ENCODE assay signal across 31 cellular contexts in the genomic region with DNA sequence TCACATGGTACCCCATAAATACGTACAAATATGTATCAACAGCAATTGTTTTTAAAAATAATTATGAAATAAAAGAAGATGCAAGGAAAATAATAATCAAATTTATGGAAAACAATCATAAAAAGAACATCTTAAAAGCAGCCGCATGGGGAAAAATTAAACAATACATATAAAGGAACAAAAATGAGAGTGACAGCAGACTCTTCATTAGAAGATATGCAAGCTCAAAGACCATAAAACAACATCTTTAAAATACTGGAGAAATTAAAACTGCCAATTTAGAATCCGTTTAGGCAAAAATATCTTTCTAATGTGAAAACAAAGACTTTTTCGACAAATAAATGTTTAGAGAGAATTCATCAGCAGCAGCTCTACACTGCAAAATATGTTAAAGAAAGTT.
DNase-seq lines count a peak whose midpoint lies in the region; ATAC-seq, FAIRE-seq and TF ChIP-seq lines count a peak whose summit lies in the region.
"Had no signal": no experiment of that assay in that cellular context is flagged by ENCODE, and none has a peak within 500 bp of the region (broad histone marks: within the 10 kb centered on the region; RNA-seq: fewer than 3 reads in every experiment).

No MANE protein-coding gene starts in this region.

- POLR2A ChIA-PET in K562 (lab: Yijun Ruan, JAX) = interaction anchor here (0.6 kb wide), 1 partner anchor 295 kb away, joined by 3 read pairs; no protein-coding TSS in a partner anchor

- CTCF ChIA-PET in K562 (lab: Yijun Ruan, JAX; ENCODE audit: low intra/inter-chr PET ratio) = no interaction called here

- no peaks in the 10 kb centered on the region for H3K36me3 ChIP-seq in K562 (ENCODE audit: control insufficient read depth, insufficient read depth, low read length)
- no peaks in the 10 kb centered on the region for H3K36me3 ChIP-seq in small intestine (ENCODE audit: control insufficient read depth in 2 of 2, insufficient read depth in 2 of 2, low read length in 2 of 2)
- H3K36me3 ChIP-seq: BE2C; BLaER1; BLaER1 treated with 17β-estradiol and CSF1 and Interleukin-3, amounts not matched to agents 10 nM and 100 nM had no signal

- H4K20me1 ChIP-seq in K562 (replicated peaks; ENCODE audit: control insufficient read depth, insufficient read depth, low read length) = no peaks in the 10 kb centered on the region
- H4K20me1 ChIP-seq: BLaER1; BLaER1 treated with 17β-estradiol and CSF1 and Interleukin-3, amounts not matched to agents 10 nM and 100 nM had no signal

- no peak overlapping the region for H3K27ac ChIP-seq in K562 (ENCODE audit: extremely low read depth, low read depth, low read length)
- no peak overlapping the region for H3K27ac ChIP-seq in small intestine (ENCODE audit: low read depth in 1 of 2, low read length in 1 of 2)
- H3K27ac ChIP-seq: 22Rv1; A549; BLaER1; BLaER1 treated with 17β-estradiol and CSF1 and Interleukin-3, amounts not matched to agents 10 nM and 100 nM; C4-2B had no signal

- FAIRE-seq in K562 (lab: Jason Lieb, UNC) (no peak), small intestine (lab: Jason Lieb, UNC) (peak; percentile 33)
- FAIRE-seq: A204.1, A549, D721Med had no signal

- WGBS in K562 (ENCODE audit: insufficient coverage, low coverage, missing lambda C conversion rate) = 72% methylated on average over 4 of the region's 4 CpGs
- 93 to 96% (median 94%) methylated on average over 4 of the region's 4 CpGs for WGBS in small intestine, 3 donors

- TF ChIP-seq RAD21 in K562 (CRISPR knock-in tag; conservative IDR thresholded peaks at IDR 0.05 in 1 of 2, IDR thresholded peaks at IDR 0.05 in 1 of 2) = no peak

- H3K79me2 ChIP-seq in K562 (ENCODE audit: control insufficient read depth, insufficient read depth, low read length) = no peaks in the 10 kb centered on the region

- no peak for DNase-seq in K562 (ENCODE audit: extremely low read depth in 1 of 4, low spot score in 3 of 4)
- no peak for DNase-seq in small intestine
- DNase-seq in glomerular visceral epithelial cell (ENCODE audit: extremely low spot score) = no peak
- no peak for DNase-seq in activated CD4-positive, CD25-positive, alpha-beta regulatory T cell treated with anti-CD3 and anti-CD28 coated beads, Interleukin-2, amount 50 U/mL, for 72 hours
- DNase-seq: 8988T; ACHN; AML-193; BE2C; C1 segment of cervical spinal cord; Caco-2; Calu3; CD4-positive, alpha-beta memory T cell; CD4-positive, alpha-beta T cell; CD4-positive, CD25-positive, alpha-beta regulatory T cell; CD8-positive, alpha-beta memory T cell; CD8-positive, alpha-beta T cell; COR-L47; DMS 273 treated with DMSO at 0.1 percent for 48 hours; DMS153; DMS53; DMS79; DMS79 treated with DMSO at 0.1 percent for 48 hours; DND-41; EL had no signal

- H3K4me3 ChIP-seq in K562 (no peak overlapping the region), small intestine (ENCODE audit: low read depth in 1 of 2, low read length in 2 of 2) (no peak overlapping the region)
- H3K4me3 ChIP-seq: A549; BLaER1; BLaER1 treated with 17β-estradiol and CSF1 and Interleukin-3, amounts not matched to agents 10 nM and 100 nM had no signal

- TF ChIP-seq POLR2A in K562 (conservative IDR thresholded peaks at IDR 0.05) = no peak

- BruUV-seq in K562 (replicated peaks; lab: Mats Ljungman, UMichigan) = no TSS peak

- H3K9ac ChIP-seq in K562 (ENCODE audit: insufficient read depth in 1 of 2, low read depth in 2 of 2, low read length in 2 of 2) = no peak overlapping the region
- H3K9ac ChIP-seq: BLaER1; BLaER1 treated with 17β-estradiol and CSF1 and Interleukin-3, amounts not matched to agents 10 nM and 100 nM had no signal

- no peak overlapping the region for H3K4me2 ChIP-seq in K562 (ENCODE audit: insufficient read depth, low read length)
- H3K4me2 ChIP-seq: A549; BLaER1; BLaER1 treated with 17β-estradiol and CSF1 and Interleukin-3, amounts not matched to agents 10 nM and 100 nM had no signal

- H3K9me1 ChIP-seq in K562 (ENCODE audit: control insufficient read depth, insufficient read depth, low read length) = no peaks in the 10 kb centered on the region

- intact Hi-C loops in K562 (cut with micrococcal nuclease) = no loop called here

- 0 out of 2 replicates have a peak, but pooled peaks cover 4% of the 10 kb centered on the region for H3K9me3 ChIP-seq in K562 (replicated peaks; ENCODE audit: control insufficient read depth, insufficient read depth, low read depth, low read length)
- H3K9me3 ChIP-seq in small intestine (ENCODE audit: control insufficient read depth, low read depth) = no peaks in the 10 kb centered on the region
- H3K9me3 ChIP-seq: A549, BE2C, BLaER1 had no signal

- no peak for ATAC-seq in K562
- ATAC-seq: A549; CD8-positive, alpha-beta T cell had no signal

- H3K27me3 ChIP-seq in K562 (ENCODE audit: control insufficient read depth in 2 of 2, insufficient read depth in 2 of 2, low read length in 2 of 2) (no peaks in the 10 kb centered on the region), small intestine (ENCODE audit: control insufficient read depth in 2 of 2, insufficient read depth in 2 of 2, low read length in 2 of 2) (no peaks in the 10 kb centered on the region)
- H3K27me3 ChIP-seq: BE2C; BLaER1; BLaER1 treated with 17β-estradiol and CSF1 and Interleukin-3, amounts not matched to agents 10 nM and 100 nM had no signal

- in situ Hi-C loops in K562 (cut with MboI) = no loop called here

- H3K4me1 ChIP-seq in K562 (replicated peaks in 1 of 2; ENCODE audit: control insufficient read depth in 2 of 2, insufficient read depth in 2 of 2, low read length in 2 of 2) = no peaks in the 10 kb centered on the region; a peak in 1 of 5 replicates
- H3K4me1 ChIP-seq in small intestine (ENCODE audit: control insufficient read depth in 2 of 2, insufficient read depth in 1 of 2, low read depth in 1 of 2, low read length in 1 of 2) = no peaks in the 10 kb centered on the region
- H3K4me1 ChIP-seq: A549, BE2C, BLaER1, Caco-2 had no signal

- no peak overlapping the region for H2AFZ ChIP-seq in K562 (ENCODE audit: low read depth, low read length)

- no peak for TF ChIP-seq CTCF in K562 (IDR thresholded peaks at IDR 0.05 in 2 of 3, conservative IDR thresholded peaks at IDR 0.05 in 1 of 3; ENCODE audit: insufficient read depth in 2 of 3, low read depth in 1 of 3, low read length in 3 of 3)

- no peak for TF ChIP-seq EP300 in K562 (IDR thresholded peaks at IDR 0.05; ENCODE audit: low read length)

TF ChIP-seq in K562, 482 proteins besides CTCF, POLR2A, EP300 and RAD21:
- TF ChIP-seq CSDE1 (IDR thresholded peaks at IDR 0.05) = no peak
- TF ChIP-seq TRIM28 (IDR thresholded peaks at IDR 0.05) = peak; percentile 61; the same call in 1 of the 2 replicates
- peak in 1 of 2 experiments; percentile 83; a peak in 2 of 3 replicates for TF ChIP-seq CBX3 (IDR thresholded peaks at IDR 0.05; ENCODE audit: borderline replicate concordance in 1 of 2, low read length in 2 of 2)
- TF ChIP-seq TRIM24 (IDR thresholded peaks at IDR 0.05) = peak in 1 of 2 experiments; percentile 47; a peak in 1 of 4 replicates
